Comparison of ENCODE assay signal across 18 cellular contexts in the genomic region with DNA sequence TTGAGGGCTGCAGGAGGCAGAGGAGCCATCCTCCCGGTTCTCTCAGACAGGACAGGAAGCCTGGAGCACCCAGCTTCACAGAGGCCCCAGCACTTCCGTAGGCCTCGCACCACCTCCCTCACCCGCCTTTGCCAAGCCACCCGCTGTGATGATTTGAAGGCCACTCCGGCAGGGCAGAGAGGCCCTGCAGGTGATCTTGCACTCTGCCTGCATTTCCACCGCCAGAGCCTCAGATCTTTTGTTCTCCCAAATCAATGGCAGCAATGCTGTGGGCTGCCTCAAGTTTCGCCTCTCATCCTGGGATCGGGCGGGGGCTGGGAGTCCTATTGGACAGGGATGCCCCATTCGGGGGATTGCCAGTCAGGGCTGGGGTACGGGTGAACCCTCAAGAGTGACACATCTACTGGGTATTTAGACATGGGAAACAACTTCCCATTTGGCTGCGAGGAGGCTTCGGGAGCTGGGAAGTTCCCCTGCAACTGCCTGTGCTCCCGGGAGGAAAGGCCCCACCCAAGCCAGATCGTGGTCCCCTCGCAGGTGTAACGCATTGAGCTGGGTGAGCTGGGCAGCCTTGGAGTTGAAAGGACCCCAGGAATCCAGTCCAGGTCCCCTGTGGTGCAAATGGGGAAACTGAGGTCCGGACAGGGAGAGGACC. TPM values are rescaled to one million over a fixed set of nuclear protein-coding genes. Genes with fewer than 3 reads are reported as not detected.
DNase-seq lines count a peak whose midpoint lies in the region; TF ChIP-seq lines count a peak whose summit lies in the region.
"Had no signal": no experiment of that assay in that cellular context is flagged by ENCODE, and none has a peak within 500 bp of the region (broad histone marks: within the 10 kb centered on the region; RNA-seq: fewer than 3 reads in every experiment).

No MANE protein-coding gene starts in this region.

- H3K4me1 ChIP-seq in PC-9 (replicated peaks; ENCODE audit: insufficient read depth), result peaks cover 18% of the 10 kb centered on the region
- H3K4me1 ChIP-seq: esophagus muscularis mucosa, upper lobe of left lung had no signal

- CTCF ChIA-PET in PC-9 (lab: Charles Lee), result no interaction called here

- H3K9me3 ChIP-seq in PC-9 (ENCODE audit: insufficient read depth, low read depth), result no peaks in the 10 kb centered on the region
- H3K9me3 ChIP-seq: esophagus muscularis mucosa, upper lobe of left lung had no signal

- no peaks in the 10 kb centered on the region for H3K36me3 ChIP-seq in PC-9 (ENCODE audit: low read depth)
- H3K36me3 ChIP-seq: esophagus muscularis mucosa, neutrophil, upper lobe of left lung had no signal

- no peak overlapping the region for H2AFZ ChIP-seq in PC-9

- H3K4me2 ChIP-seq in PC-9, result no peak overlapping the region

- POLR2A ChIA-PET in PC-9 (lab: Charles Lee; ENCODE audit: unreplicated experiment), result no interaction called here

- H3K4me3 ChIP-seq in PC-9, result no peak overlapping the region
- H3K4me3 ChIP-seq: esophagus muscularis mucosa, upper lobe of left lung had no signal

- BruUV-seq in PC-9 (replicated peaks; lab: Mats Ljungman, UMichigan), result no TSS peak

- no peak for TF ChIP-seq CTCF in PC-9 (conservative IDR thresholded peaks at IDR 0.05)

- H3F3A ChIP-seq in PC-9 (ENCODE audit: insufficient read depth, low read depth), result peaks cover 9% of the 10 kb centered on the region; the same call in 1 of the 2 replicates

- H3K9me2 ChIP-seq in PC-9 (ENCODE audit: insufficient read depth), result no peaks in the 10 kb centered on the region

- intact Hi-C loops in PC-9 (cut with micrococcal nuclease; ENCODE audit: unreplicated experiment), result no loop called here

- DNase-seq in NCI-H748 (lab: John Stamatoyannopoulos, UW; ENCODE audit: unreplicated experiment), result peak; percentile 32
- no peak for DNase-seq in NCI-H748 treated with DMSO at 0.1 percent for 48 hours (lab: John Stamatoyannopoulos, UW)
- DNase-seq in NCI-H2227 (lab: John Stamatoyannopoulos, UW; ENCODE audit: unreplicated experiment), result peak; percentile 34
- peak; percentile 70 for DNase-seq in iPS DF 19.7 (ENCODE audit: low read depth, low spot score)
- no peak for DNase-seq in superior temporal gyrus (ENCODE audit: extremely low spot score)
- no peak for DNase-seq in H4 (ENCODE audit: low spot score)
- no peak for DNase-seq in DMS114 treated with DMSO at 0.1 percent for 48 hours (lab: John Stamatoyannopoulos, UW; ENCODE audit: unreplicated experiment)
- DNase-seq in PC-9, result no peak
- DNase-seq: activated CD4-positive, CD25-positive, alpha-beta regulatory T cell treated with anti-CD3 and anti-CD28 coated beads, Interleukin-2, amount 50 U/mL, for 72 hours; activated CD8-positive, alpha-beta memory T cell treated with anti-CD3 and anti-CD28 coated beads, Interleukin-2, amount 10 ng/mL, durations not matched to agents 7 days and 5 days; activated effector memory CD4-positive, alpha-beta T cell treated with Interleukin-2 at 50 U/mL for 16 hours; amniotic stem cell; caudate nucleus; stimulated activated naive CD8-positive, alpha-beta T cell treated with anti-CD3 and anti-CD28 coated beads, Interleukin-15, amount 100 ng/mL, for 72 hours; upper lobe of left lung had no signal

- H3K27ac ChIP-seq in PC-9, result no peak overlapping the region
- H3K27ac ChIP-seq: C4-2B, esophagus muscularis mucosa, neutrophil, upper lobe of left lung had no signal

- no peaks in the 10 kb centered on the region for H4K20me1 ChIP-seq in PC-9 (ENCODE audit: insufficient read depth)

- no peaks in the 10 kb centered on the region for H3K27me3 ChIP-seq in PC-9 (ENCODE audit: insufficient read depth, low read depth)
- H3K27me3 ChIP-seq: esophagus muscularis mucosa, neutrophil, upper lobe of left lung had no signal

- no peaks in the 10 kb centered on the region for H3K79me2 ChIP-seq in PC-9 (ENCODE audit: low read depth)

RNA-seq across cellular contexts. Expression of a gene that starts 34.8 kb away (rescaled TPM):
- total RNA-seq in H4 (2014; rRNA removed; shearing (Covaris generic)), result 51.5 and 57.2 TPM in 2 replicates
- 61.2 and 107 TPM in 2 replicates for total RNA-seq in PC-9 (2021)

RNA-seq across cellular contexts. Expression of a gene that starts 55.0 kb away (rescaled TPM):
- 2.4 and 3.6 TPM in 2 replicates for total RNA-seq in H4 (2014; rRNA removed; shearing (Covaris generic))
- total RNA-seq in PC-9 (2021), result 86.3 and 92.9 TPM in 2 replicates

Comparison
In these comparisons a context has a peak if more than half of its experiments do, and no peak if none do; other contexts are left out.
1. DNase-seq: peak in NCI-H748 (single experiment), NCI-H2227 (single experiment) and iPS DF 19.7 (single experiment); none in NCI-H748 treated with DMSO at 0.1 percent for 48 hours (single experiment), superior temporal gyrus (single experiment), H4 (single experiment), DMS114 treated with DMSO at 0.1 percent for 48 hours (single experiment) and PC-9 (0 of 2).
2. RNA of a gene that starts 55.0 kb away (total RNA-seq): 86.3 to 92.9 TPM in PC-9; 2.4 to 3.6 TPM in H4; every median in the first group is over 10 times any median in the second.